18 cellular contexts compared by ENCODE assay signal in genomic region chr16:1346422-1347285, GRCh38. TPM values are rescaled to one million over a fixed set of nuclear protein-coding genes. Genes with fewer than 3 reads are reported as not detected.
DNase-seq lines count a peak whose midpoint lies in the region; ATAC-seq, FAIRE-seq and TF ChIP-seq lines count a peak whose summit lies in the region.
"Had no signal": no experiment of that assay in that cellular context is flagged by ENCODE, and none has a peak within 500 bp of the region (broad histone marks: within the 10 kb centered on the region; RNA-seq: fewer than 3 reads in every experiment).

No MANE protein-coding gene starts in this region.

- peaks cover 5% of the 10 kb centered on the region for H3F3A ChIP-seq in neural progenitor cell (ENCODE audit: low read depth)

- H3K4me2 ChIP-seq in GM12878 (ENCODE audit: control insufficient read depth, insufficient read depth) = no peak overlapping the region
- H3K4me2 ChIP-seq in neural progenitor cell = no peak overlapping the region

- ATAC-seq in GM12878 (no peak), HG02588 (IDR thresholded peaks at IDR 0.05; ENCODE audit: unreplicated experiment) (no peak)

- H2AFZ ChIP-seq in GM12878 (ENCODE audit: control insufficient read depth, low read depth, low read length) (no peak overlapping the region), neural progenitor cell (replicated peaks) (no peak overlapping the region)

- no peak overlapping the region for H3K9ac ChIP-seq in GM12878 (ENCODE audit: control insufficient read depth, insufficient read depth, low read length)
- H3K9ac ChIP-seq in neural progenitor cell = no peak overlapping the region

- no peak for FAIRE-seq in GM12878 (lab: Jason Lieb, UNC)
- no peak for FAIRE-seq in frontal cortex (lab: Jason Lieb, UNC)

- TF ChIP-seq CTCF in GM10248 (IDR thresholded peaks at IDR 0.05; ENCODE audit: control extremely low read depth, extremely low read depth, low read depth, missing control alignments) = peak; percentile 12
- 0 out of 2 replicates have a peak, but pooled peaks have one; percentile 7 for TF ChIP-seq CTCF in LNCaP clone FGC (IDR thresholded peaks at IDR 0.05; ENCODE audit: control insufficient read depth, extremely low read depth, insufficient read depth)
- no peak for TF ChIP-seq CTCF in GM12878 (IDR thresholded peaks at IDR 0.05 in 2 of 3, conservative IDR thresholded peaks at IDR 0.05 in 1 of 3; ENCODE audit: control insufficient read depth in 2 of 3, extremely low read depth in 1 of 3, insufficient read depth in 1 of 3, low read depth in 3 of 3, low read length in 3 of 3)
- peak; percentile 18 for TF ChIP-seq CTCF in neural progenitor cell (IDR thresholded peaks at IDR 0.05)

- 47% methylated on average over 23 of the region's 34 CpGs for WGBS in GM12878 (ENCODE audit: insufficient coverage, insufficient replicate concordance, low lambda C conversion rate, missing lambda C conversion rate)

- H3K36me3 ChIP-seq in GM12878 (ENCODE audit: control insufficient read depth in 2 of 2, insufficient read depth in 2 of 2, low read length in 1 of 2) (peaks cover 0 to 6% of the 10 kb centered on the region in 2 experiments; a peak in 3 of 4 replicates), neural progenitor cell (no peaks in the 10 kb centered on the region)
- H3K36me3 ChIP-seq: ovary had no signal

- BruUV-seq in GM12878 (replicated peaks; lab: Mats Ljungman, UMichigan) = no TSS peak

- no peak; the same call in 1 of the 2 replicates for TF ChIP-seq POLR2A in GM12878 (IDR thresholded peaks at IDR 0.05; ENCODE audit: low read depth, low read length)

- RAD21 ChIA-PET in GM12878 (lab: Charles Lee; ENCODE audit: unreplicated experiment) = no interaction called here

- intact Hi-C loops in GM12878 (cut with micrococcal nuclease; ENCODE audit: unreplicated experiment) = no loop called here

- H3K4me1 ChIP-seq in GM12878 (ENCODE audit: control insufficient read depth, insufficient read depth, low read length) (peaks cover 19% of the 10 kb centered on the region), neural progenitor cell (peaks cover 9% of the 10 kb centered on the region)

- TF ChIP-seq EP300 in GM12878 (IDR thresholded peaks at IDR 0.05; ENCODE audit: borderline replicate concordance in 1 of 2, control insufficient read depth in 1 of 2, low read depth in 2 of 2, low read length in 2 of 2) = no peak

- POLR2A ChIA-PET in GM10248 (lab: Yijun Ruan, JAX) = no interaction called here
- POLR2A ChIA-PET in GM12878 (lab: Charles Lee) = no interaction called here

- no peak for TF ChIP-seq RAD21 in GM12878 (IDR thresholded peaks at IDR 0.05; ENCODE audit: insufficient read depth, low read depth, low read length)

- no peak overlapping the region for H3K4me3 Mint-ChIP-seq in neural progenitor cell
- H3K4me3 Mint-ChIP-seq: activated naive CD8-positive, alpha-beta T cell had no signal

- H3K79me2 ChIP-seq in GM12878 (ENCODE audit: control insufficient read depth, insufficient read depth, low read length) (peaks cover 14% of the 10 kb centered on the region), neural progenitor cell (ENCODE audit: low read depth) (peaks cover 13% of the 10 kb centered on the region)

- no peaks in the 10 kb centered on the region for H3K9me3 Mint-ChIP-seq in neural progenitor cell

- peaks cover 14% of the 10 kb centered on the region for H3K27me3 Mint-ChIP-seq in neural progenitor cell (ENCODE audit: insufficient read depth, low read depth)
- H3K27me3 Mint-ChIP-seq: activated naive CD8-positive, alpha-beta T cell had no signal

- H3K27me3 ChIP-seq in GM12878 (replicated peaks in 1 of 2; ENCODE audit: control insufficient read depth in 2 of 2, insufficient read depth in 2 of 2, low read length in 1 of 2) (no peaks in the 10 kb centered on the region), neural progenitor cell (peaks cover 33% of the 10 kb centered on the region)
- H3K27me3 ChIP-seq: ovary, thyroid gland had no signal

- H3K27ac ChIP-seq in GM12878 (ENCODE audit: control insufficient read depth, insufficient read depth) = no peak overlapping the region
- no peak overlapping the region for H3K27ac ChIP-seq in neural progenitor cell
- H3K27ac ChIP-seq: left ventricle myocardium inferior, ovary, thyroid gland had no signal

- DNase-seq in GM10248 (ENCODE audit: extremely low spot score) = no peak
- DNase-seq in LNCaP clone FGC (ENCODE audit: low read depth) = no peak
- DNase-seq in GM12878 (ENCODE audit: low read depth, low spot score) = no peak
- DNase-seq in neural progenitor cell (ENCODE audit: low spot score) = no peak
- no peak for DNase-seq in frontal cortex (ENCODE audit: low spot score in 2 of 2)
- DNase-seq in NCI-H524 treated with DMSO at 0.1 percent for 48 hours (lab: John Stamatoyannopoulos, UW) = no peak
- DNase-seq: activated T-cell treated with anti-CD3 and anti-CD28 coated beads, Interleukin-2, amount 50 U/mL, for 1 hour; C1 segment of cervical spinal cord; caudate nucleus; DMS79; effector memory CD4-positive, alpha-beta T cell; left ventricle myocardium inferior; NCI-H1105; NCI-H2171 treated with DMSO at 0.1 percent for 48 hours; ovary; thyroid gland had no signal

- SMC1A ChIA-PET in GM12878 (lab: Charles Lee; ENCODE audit: uncharacterized antibody, unreplicated experiment) = no interaction called here

- peaks cover 19% of the 10 kb centered on the region for H3K4me1 Mint-ChIP-seq in neural progenitor cell

- H3K4me3 ChIP-seq in LNCaP clone FGC (ENCODE audit: low read depth, low read length) (no peak overlapping the region), GM12878 (no peak overlapping the region), neural progenitor cell (no peak overlapping the region)
- H3K4me3 ChIP-seq: left ventricle myocardium inferior, ovary, thyroid gland had no signal

- CTCF ChIA-PET in GM10248 (lab: Yijun Ruan, JAX) = interaction anchor here (0.9 to 1.7 kb wide), 4 partner anchors 9 to 38 kb away, joined by 3 to 6 read pairs (median 4); partner anchors contain the start of gene UBE2I
- CTCF ChIA-PET in GM12878 (lab: Yijun Ruan, JAX) = no interaction called here

- H3K36me3 Mint-ChIP-seq in neural progenitor cell = no peaks in the 10 kb centered on the region
- H3K36me3 Mint-ChIP-seq: activated naive CD8-positive, alpha-beta T cell had no signal

- H3K9me3 ChIP-seq in GM12878 (replicated peaks; ENCODE audit: control insufficient read depth, insufficient read depth, low read length) (no peaks in the 10 kb centered on the region), neural progenitor cell (ENCODE audit: low read depth) (no peaks in the 10 kb centered on the region)
- H3K9me3 ChIP-seq: left ventricle myocardium inferior, ovary, thyroid gland had no signal

- in situ Hi-C loops in GM12878 (cut with MboI) = no loop called here

- no peaks in the 10 kb centered on the region for H4K20me1 ChIP-seq in GM12878 (ENCODE audit: control insufficient read depth, insufficient read depth)
- peaks cover 13% of the 10 kb centered on the region for H4K20me1 ChIP-seq in neural progenitor cell (ENCODE audit: low read depth)

- no peak overlapping the region for H3K27ac Mint-ChIP-seq in neural progenitor cell
- H3K27ac Mint-ChIP-seq: activated naive CD8-positive, alpha-beta T cell had no signal

RNA-seq across cellular contexts. Expression of gene TSR3, which starts 5.0 kb away (rescaled TPM):
- 6.0 and 6.3 TPM in 2 replicates for total RNA-seq in GM12878 (2013; cell fraction: nucleolus; rRNA removed)
- total RNA-seq in GM12878 (2014; rRNA removed) (72.7 and 73.7 TPM in 2 replicates), GM12878 (2014; rRNA removed; fragmentation: Illumina TruSeq; extraction: Trizol) (20.9 and 23.4 TPM in 2 replicates), GM12878 (2021) (66.1 and 67.6 TPM in 2 replicates), neural progenitor cell (ENCODE audit: low replicate concordance) (22.4 and 60.6 TPM in 2 replicates), frontal cortex (39.5 TPM)
- 7.7 TPM for polyA plus RNA-seq in GM12878 (2011; ENCODE audit: low read depth)
- polyA plus RNA-seq in GM12878 (2011; rRNA removed) (12.3 and 26.2 TPM in 2 replicates), GM12878 (2014; fragmentation: Illumina TruSeq; extraction: Trizol) (0.81 and 9.9 TPM in 2 replicates), GM12878 (2014; fragmentation: Nextera tagmentation; extraction: Ambion mirVana) (10 to 100 TPM in 1 of 2 experiments, 1 to 10 TPM in 1; 3.4 to 11.2 TPM), GM12878 (2014; rRNA removed) (72.2 and 86.1 TPM in 2 replicates), GM12878 (2016; fragmentation: Nextera tagmentation; extraction: Ambion mirVana) (100 to 1,000 TPM; 101 to 108 TPM)
- polyA plus RNA-seq in GM12878 (2011; cell fraction: cytosol; rRNA removed) = 37.2 and 58.2 TPM in 2 replicates
- 25.4 and 32.3 TPM in 2 replicates for polyA plus RNA-seq in GM12878 (2011; cell fraction: nucleus; rRNA removed)
- polyA plus RNA-seq in GM12878 (2012) = 36.1 and 41.1 TPM in 2 replicates
- polyA minus RNA-seq in GM12878 (2011; rRNA and poly(A)+ RNA removed) = 5.3 and 22.8 TPM in 2 replicates
- 16.0 and 19.3 TPM in 2 replicates for polyA minus RNA-seq in GM12878 (2011; cell fraction: cytosol; rRNA and poly(A)+ RNA removed)
- 6.5 and 9.8 TPM in 2 replicates for polyA minus RNA-seq in GM12878 (2011; cell fraction: nucleus; rRNA and poly(A)+ RNA removed)

RNA-seq across cellular contexts. Expression of gene GNPTG, which starts 5.1 kb away (rescaled TPM):
- 14.1 and 16.1 TPM in 2 replicates for total RNA-seq in GM12878 (2013; cell fraction: nucleolus; rRNA removed)
- 19.8 and 21.9 TPM in 2 replicates for total RNA-seq in GM12878 (2014; rRNA removed)
- total RNA-seq in GM12878 (2014; rRNA removed; fragmentation: Illumina TruSeq; extraction: Trizol) = 10.7 TPM in 2 replicates
- total RNA-seq in GM12878 (2021) = 23.6 and 25.3 TPM in 2 replicates
- polyA plus RNA-seq in GM12878 (2011; ENCODE audit: low read depth) = 8.7 TPM
- 9.5 and 19.9 TPM in 2 replicates for polyA plus RNA-seq in GM12878 (2011; rRNA removed)
- 27.0 and 37.0 TPM in 2 replicates for polyA plus RNA-seq in GM12878 (2011; cell fraction: cytosol; rRNA removed)
- 63.8 and 81.0 TPM in 2 replicates for polyA plus RNA-seq in GM12878 (2011; cell fraction: nucleus; rRNA removed)
- 21.9 and 23.7 TPM in 2 replicates for polyA plus RNA-seq in GM12878 (2012)
- 2.5 and 7.9 TPM in 2 replicates for polyA plus RNA-seq in GM12878 (2014; fragmentation: Illumina TruSeq; extraction: Trizol)
- polyA plus RNA-seq in GM12878 (2014; fragmentation: Nextera tagmentation; extraction: Ambion mirVana) = 1 to 10 TPM in 1 of 2 experiments, under 1 TPM in 1; 0.80 to 2.4 TPM
- 29.9 and 36.9 TPM in 2 replicates for polyA plus RNA-seq in GM12878 (2014; rRNA removed)
- polyA plus RNA-seq in GM12878 (2016; fragmentation: Nextera tagmentation; extraction: Ambion mirVana) = 10 to 100 TPM; 25.9 to 32.6 TPM
- 7.9 and 8.0 TPM in 2 replicates for polyA minus RNA-seq in GM12878 (2011; rRNA and poly(A)+ RNA removed)
- polyA minus RNA-seq in GM12878 (2011; cell fraction: cytosol; rRNA and poly(A)+ RNA removed) = 7.3 and 8.2 TPM in 2 replicates
- 6.5 and 16.5 TPM in 2 replicates for polyA minus RNA-seq in GM12878 (2011; cell fraction: nucleus; rRNA and poly(A)+ RNA removed)
- total RNA-seq in neural progenitor cell (ENCODE audit: low replicate concordance) = 11.8 and 22.7 TPM in 2 replicates
- total RNA-seq in frontal cortex = 17.9 TPM

RNA-seq across cellular contexts. Expression of gene BAIAP3, which starts 13.2 kb away (rescaled TPM):
- total RNA-seq in GM12878 (2013; cell fraction: nucleolus; rRNA removed) = 0.37 and 0.44 TPM in 2 replicates
- 0.17 TPM in 1 of 2 replicates, not detected in the other for total RNA-seq in GM12878 (2014; rRNA removed)
- total RNA-seq in GM12878 (2014; rRNA removed; fragmentation: Illumina TruSeq; extraction: Trizol) = not detected in 2 replicates
- 0.56 and 0.58 TPM in 2 replicates for total RNA-seq in GM12878 (2021)
- polyA plus RNA-seq in GM12878 (2011; ENCODE audit: low read depth) = 0.35 TPM
- polyA plus RNA-seq in GM12878 (2011; rRNA removed) = 0.03 and 0.16 TPM in 2 replicates
- 0.03 and 0.15 TPM in 2 replicates for polyA plus RNA-seq in GM12878 (2011; cell fraction: cytosol; rRNA removed)
- 0.99 and 1.3 TPM in 2 replicates for polyA plus RNA-seq in GM12878 (2011; cell fraction: nucleus; rRNA removed)
- polyA plus RNA-seq in GM12878 (2012) = 0.70 and 1.6 TPM in 2 replicates
- 0.03 TPM in 1 of 2 replicates, not detected in the other for polyA plus RNA-seq in GM12878 (2014; fragmentation: Illumina TruSeq; extraction: Trizol)
- polyA plus RNA-seq in GM12878 (2014; fragmentation: Nextera tagmentation; extraction: Ambion mirVana) = not detected
- polyA plus RNA-seq in GM12878 (2014; rRNA removed) = 0.56 TPM in 2 replicates
- polyA plus RNA-seq in GM12878 (2016; fragmentation: Nextera tagmentation; extraction: Ambion mirVana) = under 1 TPM; 0.14 to 0.31 TPM
- polyA minus RNA-seq in GM12878 (2011; rRNA and poly(A)+ RNA removed) = not detected in 2 replicates
- polyA minus RNA-seq in GM12878 (2011; cell fraction: cytosol; rRNA and poly(A)+ RNA removed) = not detected in 2 replicates
- 0.19 and 0.48 TPM in 2 replicates for polyA minus RNA-seq in GM12878 (2011; cell fraction: nucleus; rRNA and poly(A)+ RNA removed)
- total RNA-seq in neural progenitor cell (ENCODE audit: low replicate concordance) = 0.34 and 4.0 TPM in 2 replicates
- total RNA-seq in frontal cortex = 11.4 TPM

RNA-seq across cellular contexts. Expression of gene UBE2I, which starts 37.2 kb away (rescaled TPM):
- total RNA-seq in GM12878 (2013; cell fraction: nucleolus; rRNA removed) = 139 and 148 TPM in 2 replicates
- 65.2 and 69.3 TPM in 2 replicates for total RNA-seq in GM12878 (2014; rRNA removed)
- 92.2 and 104 TPM in 2 replicates for total RNA-seq in GM12878 (2014; rRNA removed; fragmentation: Illumina TruSeq; extraction: Trizol)
- total RNA-seq in GM12878 (2021) = 180 and 210 TPM in 2 replicates
- polyA plus RNA-seq in GM12878 (2011; ENCODE audit: low read depth) = 82.4 TPM
- polyA plus RNA-seq in GM12878 (2011; rRNA removed) = 181 and 188 TPM in 2 replicates
- polyA plus RNA-seq in GM12878 (2011; cell fraction: cytosol; rRNA removed) = 110 and 129 TPM in 2 replicates
- polyA plus RNA-seq in GM12878 (2011; cell fraction: nucleus; rRNA removed) = 167 and 229 TPM in 2 replicates
- polyA plus RNA-seq in GM12878 (2012) = 115 and 125 TPM in 2 replicates
- polyA plus RNA-seq in GM12878 (2014; fragmentation: Illumina TruSeq; extraction: Trizol) = 243 and 265 TPM in 2 replicates
- 10 to 100 TPM; 47.5 to 51.5 TPM for polyA plus RNA-seq in GM12878 (2014; fragmentation: Nextera tagmentation; extraction: Ambion mirVana)
- polyA plus RNA-seq in GM12878 (2014; rRNA removed) = 203 and 205 TPM in 2 replicates
- 100 to 1,000 TPM; 200 to 204 TPM for polyA plus RNA-seq in GM12878 (2016; fragmentation: Nextera tagmentation; extraction: Ambion mirVana)
- 94.4 and 94.6 TPM in 2 replicates for polyA minus RNA-seq in GM12878 (2011; rRNA and poly(A)+ RNA removed)
- polyA minus RNA-seq in GM12878 (2011; cell fraction: cytosol; rRNA and poly(A)+ RNA removed) = 48.2 and 58.6 TPM in 2 replicates
- 56.3 and 111 TPM in 2 replicates for polyA minus RNA-seq in GM12878 (2011; cell fraction: nucleus; rRNA and poly(A)+ RNA removed)
- 184 and 239 TPM in 2 replicates for total RNA-seq in neural progenitor cell (ENCODE audit: low replicate concordance)
- total RNA-seq in frontal cortex = 48.5 TPM

Comparison
In these comparisons a context has a peak if more than half of its experiments do, and no peak if none do; other contexts are left out.
1. CTCF ChIP-seq: peak in GM10248 (single experiment), LNCaP clone FGC (single experiment) and neural progenitor cell (single experiment); none in GM12878 (0 of 3).